In genomic region chr19:42150940-42151339, GRCh38 we compare ENCODE assay signal across 18 cellular contexts. TPM values are rescaled to one million over a fixed set of nuclear protein-coding genes. Genes with fewer than 3 reads are reported as not detected.
DNase-seq lines count a peak whose midpoint lies in the region; ATAC-seq, FAIRE-seq and TF ChIP-seq lines count a peak whose summit lies in the region.
"Had no signal": no experiment of that assay in that cellular context is flagged by ENCODE, and none has a peak within 500 bp of the region (broad histone marks: within the 10 kb centered on the region; RNA-seq: fewer than 3 reads in every experiment).

No MANE protein-coding gene starts in this region.

- TF ChIP-seq POLR2A in gastrocnemius medialis (IDR thresholded peaks at IDR 0.05): no peak
- no peak for TF ChIP-seq POLR2A in HepG2 (IDR thresholded peaks at IDR 0.05; ENCODE audit: insufficient read depth in 1 of 2, low read depth in 2 of 2, low read length in 2 of 2)

- H3K4me1 ChIP-seq in SK-N-SH (ENCODE audit: control insufficient read depth in 1 of 2, insufficient read depth in 2 of 2, low read depth in 1 of 2, low read length in 1 of 2) (peaks cover 0 to 16% of the 10 kb centered on the region in 2 experiments; a peak in 1 of 4 replicates), endodermal cell (ENCODE audit: control insufficient read depth, insufficient read depth, low read length) (no peaks in the 10 kb centered on the region), mesodermal cell (ENCODE audit: control insufficient read depth, insufficient read depth, low read length, poor library complexity, severe bottlenecking) (no peaks in the 10 kb centered on the region), gastrocnemius medialis (no peaks in the 10 kb centered on the region), HepG2 (ENCODE audit: insufficient read depth, low read length) (no peaks in the 10 kb centered on the region)

- H3K36me3 ChIP-seq in SK-N-SH (replicated peaks in 1 of 2; ENCODE audit: control insufficient read depth in 1 of 2, insufficient read depth in 2 of 2, low read length in 1 of 2): no peaks in the 10 kb centered on the region
- H3K36me3 ChIP-seq in endodermal cell (ENCODE audit: control insufficient read depth, insufficient read depth, low read length): no peaks in the 10 kb centered on the region
- no peaks in the 10 kb centered on the region for H3K36me3 ChIP-seq in mesodermal cell (ENCODE audit: control insufficient read depth, insufficient read depth, low read length)
- no peaks in the 10 kb centered on the region for H3K36me3 ChIP-seq in gastrocnemius medialis
- no peaks in the 10 kb centered on the region for H3K36me3 ChIP-seq in HepG2 (replicated peaks in 1 of 2; ENCODE audit: control insufficient read depth in 1 of 2, insufficient read depth in 2 of 2, low read length in 2 of 2)
- H3K36me3 ChIP-seq: BLaER1 treated with 17β-estradiol and CSF1 and Interleukin-3, amounts not matched to agents 10 nM and 100 nM had no signal

- DNase-seq in SK-N-SH (peak; percentile 50), endodermal cell (no peak), retina (peak; percentile 80), gastrocnemius medialis (no peak), NCI-H2107 (lab: John Stamatoyannopoulos, UW) (no peak), HepG2 (ENCODE audit: low spot score) (no peak)
- DNase-seq: CD8-positive, alpha-beta T cell; DMS53; EL; NCI-H2029 treated with DMSO at 0.1 percent for 48 hours; NCI-H510A treated with DMSO at 0.1 percent for 48 hours; PC-9; SW 1271 had no signal

- no peak overlapping the region for H3K27ac Mint-ChIP-seq in endodermal cell
- H3K27ac Mint-ChIP-seq: CD8-positive, alpha-beta T cell had no signal

- CTCF ChIA-PET in SK-N-SH (lab: Yijun Ruan, JAX): interaction anchor here (0.8 to 1.3 kb wide), 3 partner anchors 8 to 34 kb away, joined by 3 to 4 read pairs (median 3); no protein-coding TSS in a partner anchor
- CTCF ChIA-PET in HepG2 (lab: Yijun Ruan, JAX; ENCODE audit: low intra/inter-chr PET ratio, low total read pairs): no interaction called here

- H3K4me3 ChIP-seq in SK-N-SH (ENCODE audit: low read depth in 2 of 2, low read length in 1 of 2) (no peak overlapping the region), endodermal cell (ENCODE audit: low read length) (no peak overlapping the region), mesodermal cell (ENCODE audit: extremely low read depth, insufficient read depth, low read length, poor library complexity, severe bottlenecking) (no peak overlapping the region), gastrocnemius medialis (no peak overlapping the region), HepG2 (replicated peaks in 1 of 3; ENCODE audit: insufficient read depth in 1 of 3, low read depth in 2 of 3, low read length in 3 of 3) (no peak overlapping the region)
- H3K4me3 ChIP-seq: BLaER1 treated with 17β-estradiol and CSF1 and Interleukin-3, amounts not matched to agents 10 nM and 100 nM; PC-9 had no signal

- H3K27ac ChIP-seq in SK-N-SH (ENCODE audit: low read depth in 2 of 2, low read length in 1 of 2) (no peak overlapping the region), endodermal cell (ENCODE audit: low read depth, low read length) (peak overlapping the region; percentile 79), mesodermal cell (ENCODE audit: low read depth, low read length, severe bottlenecking) (peak overlapping the region; percentile 36), gastrocnemius medialis (no peak overlapping the region), HepG2 (ENCODE audit: extremely low read length, insufficient read depth, low read length) (no peak overlapping the region)
- H3K27ac ChIP-seq: BLaER1 treated with 17β-estradiol and CSF1 and Interleukin-3, amounts not matched to agents 10 nM and 100 nM; KMS-11; PC-9 had no signal

- no peaks in the 10 kb centered on the region for H3K36me3 Mint-ChIP-seq in endodermal cell (ENCODE audit: low read depth)

- FAIRE-seq in HepG2 (lab: Jason Lieb, UNC): no peak
- FAIRE-seq: GM12891 had no signal

- POLR2A ChIA-PET in SK-N-SH (lab: Yijun Ruan, JAX): no interaction called here
- POLR2A ChIA-PET in HepG2 (lab: Yijun Ruan, JAX): no interaction called here

- H3K79me2 ChIP-seq in SK-N-SH (ENCODE audit: insufficient read depth): no peaks in the 10 kb centered on the region
- H3K79me2 ChIP-seq in HepG2 (ENCODE audit: insufficient read depth, low read length): no peaks in the 10 kb centered on the region

- no peaks in the 10 kb centered on the region for H3K9me3 Mint-ChIP-seq in endodermal cell
- H3K9me3 Mint-ChIP-seq: CD8-positive, alpha-beta T cell had no signal

- H3K9me3 ChIP-seq in SK-N-SH: no peaks in the 10 kb centered on the region
- H3K9me3 ChIP-seq in endodermal cell (ENCODE audit: control insufficient read depth, low read length): no peaks in the 10 kb centered on the region
- no peaks in the 10 kb centered on the region for H3K9me3 ChIP-seq in mesodermal cell (ENCODE audit: control insufficient read depth, low read length)
- no peaks in the 10 kb centered on the region for H3K9me3 ChIP-seq in gastrocnemius medialis
- H3K9me3 ChIP-seq in HepG2 (ENCODE audit: low read length): no peaks in the 10 kb centered on the region
- H3K9me3 ChIP-seq: BLaER1 treated with 17β-estradiol and CSF1 and Interleukin-3, amounts not matched to agents 10 nM and 100 nM had no signal

- TF ChIP-seq RAD21 in SK-N-SH (IDR thresholded peaks at IDR 0.05; ENCODE audit: low read length) (no peak), HepG2 (CRISPR knock-in tag; IDR thresholded peaks at IDR 0.05) (no peak)

- H3K4me1 Mint-ChIP-seq in endodermal cell: no peaks in the 10 kb centered on the region

- in situ Hi-C loops in gastrocnemius medialis (cut with MboI; ENCODE audit: low sequenced_read_pairs in 4 of 4): no loop called here
- in situ Hi-C loops in HepG2 (cut with HindIII; ENCODE audit: extremely low pct_ligation_motif_present, low pct_unique_long_range_greater_than_20kb): no loop called here

- no peak for ATAC-seq in SK-N-SH treated with all-trans-retinoic acid at 6 μM for 48 hours
- no peak for ATAC-seq in gastrocnemius medialis
- no peak for ATAC-seq in HepG2
- ATAC-seq: CD8-positive, alpha-beta T cell had no signal

- no peaks in the 10 kb centered on the region for H3F3A ChIP-seq in SK-N-SH (replicated peaks; ENCODE audit: insufficient read depth)

- no peaks in the 10 kb centered on the region for H3K9me2 ChIP-seq in SK-N-SH

- H2AFZ ChIP-seq in SK-N-SH (ENCODE audit: low read depth) (no peak overlapping the region), HepG2 (ENCODE audit: low read length) (no peak overlapping the region)
- H2AFZ ChIP-seq: PC-9 had no signal

- 25% methylated on average over 6 of the region's 8 CpGs for WGBS in SK-N-SH (ENCODE audit: low lambda C conversion rate)
- WGBS in endodermal cell (ENCODE audit: insufficient coverage in 1 of 2, insufficient read length in 1 of 2), 2 experiments: 51% methylated on average over 5 of the region's 8 CpGs; no CpG with 5 or more reads in 1 of the 2 experiments
- WGBS in mesodermal cell (ENCODE audit: insufficient coverage in 2 of 2), 2 experiments: 73 to 75% methylated on average over 2 to 3 of the region's 8 CpGs
- WGBS in HepG2 (ENCODE audit: low lambda C conversion rate): 12% methylated on average over 5 of the region's 8 CpGs

- intact Hi-C loops in gastrocnemius medialis (cut with DNase I; ENCODE audit: low total_unique reads): no loop called here
- intact Hi-C loops in HepG2 (cut with micrococcal nuclease; ENCODE audit: unreplicated experiment): no loop called here

- peaks cover 37% of the 10 kb centered on the region for H3K27me3 Mint-ChIP-seq in endodermal cell (ENCODE audit: insufficient read depth)

- no peak overlapping the region for H3K9ac ChIP-seq in SK-N-SH
- no peak overlapping the region for H3K9ac ChIP-seq in endodermal cell (ENCODE audit: extremely low read depth, low read length, poor library complexity, severe bottlenecking)
- no peak overlapping the region for H3K9ac ChIP-seq in HepG2 (ENCODE audit: insufficient read depth, low read depth, low read length)
- H3K9ac ChIP-seq: BLaER1 treated with 17β-estradiol and CSF1 and Interleukin-3, amounts not matched to agents 10 nM and 100 nM; KMS-11 had no signal

- no peak for TF ChIP-seq CTCF in SK-N-SH (IDR thresholded peaks at IDR 0.05)
- no peak for TF ChIP-seq CTCF in endodermal cell (conservative IDR thresholded peaks at IDR 0.05)
- no peak for TF ChIP-seq CTCF in gastrocnemius medialis (IDR thresholded peaks at IDR 0.05 in 4 of 5, conservative IDR thresholded peaks at IDR 0.05 in 1 of 5)
- TF ChIP-seq CTCF in HepG2 (CRISPR knock-in tag; IDR thresholded peaks at IDR 0.05): no peak

- TF ChIP-seq EP300 in SK-N-SH (IDR thresholded peaks at IDR 0.05; ENCODE audit: borderline replicate concordance in 1 of 2, low read depth in 1 of 2, low read length in 1 of 2) (no peak), HepG2 (IDR thresholded peaks at IDR 0.05; ENCODE audit: low read depth in 2 of 2, low read length in 2 of 2) (no peak), HepG2 (CRISPR knock-in tag; IDR thresholded peaks at IDR 0.05; ENCODE audit: borderline replicate concordance) (no peak)

- H3K4me3 Mint-ChIP-seq in endodermal cell: no peak overlapping the region
- H3K4me3 Mint-ChIP-seq: CD8-positive, alpha-beta T cell had no signal

- H3K4me2 ChIP-seq in SK-N-SH: no peak overlapping the region
- H3K4me2 ChIP-seq in HepG2 (ENCODE audit: low read depth, low read length): no peak overlapping the region
- H3K4me2 ChIP-seq: BLaER1 treated with 17β-estradiol and CSF1 and Interleukin-3, amounts not matched to agents 10 nM and 100 nM; KMS-11; PC-9 had no signal

- no TSS peak for BruUV-seq in HepG2 (replicated peaks; lab: Mats Ljungman, UMichigan)

- H3K27me3 ChIP-seq in SK-N-SH (ENCODE audit: insufficient read depth) (peaks cover 27% of the 10 kb centered on the region), endodermal cell (ENCODE audit: control insufficient read depth, insufficient read depth, low read length, poor library complexity, severe bottlenecking) (peaks cover 38% of the 10 kb centered on the region), gastrocnemius medialis (peaks cover 45 to 48% (median 45%) of the 10 kb centered on the region in 3 donors), HepG2 (ENCODE audit: control insufficient read depth in 1 of 2, insufficient read depth in 2 of 2, low read length in 2 of 2) (peaks cover 10 to 55% of the 10 kb centered on the region in 2 experiments; a peak in 4 of 5 replicates)
- H3K27me3 ChIP-seq: BLaER1 treated with 17β-estradiol and CSF1 and Interleukin-3, amounts not matched to agents 10 nM and 100 nM had no signal

- no peaks in the 10 kb centered on the region for H4K20me1 ChIP-seq in SK-N-SH (ENCODE audit: insufficient read depth)
- H4K20me1 ChIP-seq in HepG2 (ENCODE audit: insufficient read depth, low read length): no peaks in the 10 kb centered on the region

RNA-seq across cellular contexts. Expression of gene POU2F2, which starts 18.7 kb away (rescaled TPM):
- polyA plus RNA-seq in SK-N-SH (2012; rRNA removed) (0.15 and 0.49 TPM in 2 replicates), HepG2 (2011; rRNA removed) (0.17 and 0.25 TPM in 2 replicates)
- polyA plus RNA-seq in SK-N-SH (2012; cell fraction: cytosol; rRNA removed): 0.18 and 0.29 TPM in 2 replicates
- 0.89 and 0.94 TPM in 2 replicates for polyA plus RNA-seq in SK-N-SH (2012; cell fraction: nucleus; rRNA removed)
- total RNA-seq in endodermal cell (1 to 10 TPM; 1.8 to 2.6 TPM), gastrocnemius medialis (1 to 10 TPM in 2 of 4 donors, under 1 TPM in 1, not detected in 1; 0.26 to 1.7 (median 1.6) TPM), HepG2 (2016; rRNA removed; fragmentation: Illumina TruSeq; extraction: Trizol) (0.03 and 0.09 TPM in 2 replicates)
- 9.7 TPM for polyA plus RNA-seq in endodermal cell (2013, experiment 1 of 2)
- 7.1 TPM for polyA plus RNA-seq in endodermal cell (2013, experiment 2 of 2)
- polyA plus RNA-seq in mesodermal cell (2013, experiment 1 of 2): 9.0 TPM
- polyA plus RNA-seq in mesodermal cell (2013, experiment 2 of 2): 4.9 TPM
- not detected in 2 replicates for total RNA-seq in HepG2 (2016; cell fraction: cytosol; rRNA removed; fragmentation: Illumina TruSeq; extraction: Trizol; ENCODE audit: low read depth)
- total RNA-seq in HepG2 (2016; cell fraction: insoluble cytoplasmic fraction; rRNA removed; fragmentation: Illumina TruSeq; extraction: Trizol): 0.10 and 0.28 TPM in 2 replicates
- 0.06 TPM in 1 of 2 replicates, not detected in the other for total RNA-seq in HepG2 (2016; cell fraction: membrane; rRNA removed; fragmentation: Illumina TruSeq; extraction: Trizol)
- total RNA-seq in HepG2 (2016; cell fraction: nucleus; rRNA removed; fragmentation: Illumina TruSeq; extraction: Trizol): 0.22 TPM in 1 of 2 replicates, not detected in the other
- 0.09 and 0.19 TPM in 2 replicates for polyA plus RNA-seq in HepG2 (2011; cell fraction: cytosol; rRNA removed)
- polyA plus RNA-seq in HepG2 (2011; cell fraction: nucleus; rRNA removed): 1.3 TPM in 2 replicates
- polyA plus RNA-seq in HepG2 (2012): 0.19 and 0.59 TPM in 2 replicates
- polyA plus RNA-seq in HepG2 (2016; cell fraction: cytosol; fragmentation: Illumina TruSeq; extraction: Trizol; ENCODE audit: low read depth): not detected in 2 replicates
- polyA plus RNA-seq in HepG2 (2016; cell fraction: insoluble cytoplasmic fraction; fragmentation: Illumina TruSeq; extraction: Trizol; ENCODE audit: low read depth): 0.19 and 0.27 TPM in 2 replicates
- not detected in 2 replicates for polyA plus RNA-seq in HepG2 (2016; cell fraction: membrane; fragmentation: Illumina TruSeq; extraction: Trizol; ENCODE audit: low read depth)
- 0.47 and 1.5 TPM in 2 replicates for polyA plus RNA-seq in HepG2 (2016; cell fraction: nucleus; fragmentation: Illumina TruSeq; extraction: Trizol; ENCODE audit: insufficient read depth, low read depth)
- polyA minus RNA-seq in HepG2 (2011; rRNA and poly(A)+ RNA removed; ENCODE audit: low replicate concordance): 0.14 and 0.24 TPM in 2 replicates
- not detected in 2 replicates for polyA minus RNA-seq in HepG2 (2011; cell fraction: cytosol; rRNA and poly(A)+ RNA removed)
- polyA minus RNA-seq in HepG2 (2011; cell fraction: nucleus; rRNA and poly(A)+ RNA removed): 0.64 and 0.87 TPM in 2 replicates

Comparison
In these comparisons a context has a peak if more than half of its experiments do, and no peak if none do; other contexts are left out.
1. DNase-seq: peak in SK-N-SH (single experiment) and retina (single experiment); none in endodermal cell (single experiment), gastrocnemius medialis (0 of 2), NCI-H2107 (single experiment) and HepG2 (single experiment).
2. H3K27ac ChIP-seq: peak in endodermal cell (single experiment) and mesodermal cell (single experiment); none in SK-N-SH (0 of 2), gastrocnemius medialis (0 of 4) and HepG2 (single experiment).